Comparison of ENCODE assay signal across 1 cellular context in the genomic region with DNA sequence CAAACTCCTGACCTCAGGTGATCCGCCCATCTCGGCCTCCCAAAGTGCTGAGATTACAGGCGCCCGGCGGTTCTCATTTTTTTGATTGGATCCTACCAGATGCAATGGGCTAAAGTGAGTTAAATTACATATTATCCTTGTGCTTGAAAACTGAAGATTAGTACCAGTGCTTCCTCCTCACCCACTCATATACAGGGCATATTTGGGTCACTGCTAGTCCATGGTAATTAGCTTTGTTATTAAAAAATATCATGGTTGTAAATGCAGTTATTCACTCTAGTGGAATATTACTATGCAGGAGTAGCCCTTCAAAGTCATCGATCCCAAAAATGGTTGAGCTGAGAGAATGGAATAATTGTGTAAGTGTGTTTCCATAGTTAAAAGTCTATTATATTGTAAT.
TF ChIP-seq lines count a peak whose summit lies in the region.

No MANE protein-coding gene starts in this region.

TF ChIP-seq in GM12878, 131 proteins besides CTCF, POLR2A, EP300 and RAD21 (continued from another document):
- TF ChIP-seq, protein P1, sequence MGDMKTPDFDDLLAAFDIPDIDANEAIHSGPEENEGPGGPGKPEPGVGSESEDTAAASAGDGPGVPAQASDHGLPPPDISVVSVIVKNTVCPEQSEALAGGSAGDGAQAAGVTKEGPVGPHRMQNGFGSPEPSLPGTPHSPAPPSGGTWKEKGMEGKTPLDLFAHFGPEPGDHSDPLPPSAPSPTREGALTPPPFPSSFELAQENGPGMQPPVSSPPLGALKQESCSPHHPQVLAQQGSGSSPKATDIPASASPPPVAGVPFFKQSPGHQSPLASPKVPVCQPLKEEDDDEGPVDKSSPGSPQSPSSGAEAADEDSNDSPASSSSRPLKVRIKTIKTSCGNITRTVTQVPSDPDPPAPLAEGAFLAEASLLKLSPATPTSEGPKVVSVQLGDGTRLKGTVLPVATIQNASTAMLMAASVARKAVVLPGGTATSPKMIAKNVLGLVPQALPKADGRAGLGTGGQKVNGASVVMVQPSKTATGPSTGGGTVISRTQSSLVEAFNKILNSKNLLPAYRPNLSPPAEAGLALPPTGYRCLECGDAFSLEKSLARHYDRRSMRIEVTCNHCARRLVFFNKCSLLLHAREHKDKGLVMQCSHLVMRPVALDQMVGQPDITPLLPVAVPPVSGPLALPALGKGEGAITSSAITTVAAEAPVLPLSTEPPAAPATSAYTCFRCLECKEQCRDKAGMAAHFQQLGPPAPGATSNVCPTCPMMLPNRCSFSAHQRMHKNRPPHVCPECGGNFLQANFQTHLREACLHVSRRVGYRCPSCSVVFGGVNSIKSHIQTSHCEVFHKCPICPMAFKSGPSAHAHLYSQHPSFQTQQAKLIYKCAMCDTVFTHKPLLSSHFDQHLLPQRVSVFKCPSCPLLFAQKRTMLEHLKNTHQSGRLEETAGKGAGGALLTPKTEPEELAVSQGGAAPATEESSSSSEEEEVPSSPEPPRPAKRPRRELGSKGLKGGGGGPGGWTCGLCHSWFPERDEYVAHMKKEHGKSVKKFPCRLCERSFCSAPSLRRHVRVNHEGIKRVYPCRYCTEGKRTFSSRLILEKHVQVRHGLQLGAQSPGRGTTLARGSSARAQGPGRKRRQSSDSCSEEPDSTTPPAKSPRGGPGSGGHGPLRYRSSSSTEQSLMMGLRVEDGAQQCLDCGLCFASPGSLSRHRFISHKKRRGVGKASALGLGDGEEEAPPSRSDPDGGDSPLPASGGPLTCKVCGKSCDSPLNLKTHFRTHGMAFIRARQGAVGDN (IDR thresholded peaks at IDR 0.05), result no peak
- TF ChIP-seq DPF2 (IDR thresholded peaks at IDR 0.05) (0 out of 2 replicates have a peak, but pooled peaks have one; percentile 22), SMARCA5 (IDR thresholded peaks at IDR 0.05) (peak; percentile 69; the same call in 1 of the 2 replicates), CBX3 (IDR thresholded peaks at IDR 0.05; ENCODE audit: borderline replicate concordance, low read depth) (no peak)
- TF ChIP-seq, protein P2, sequence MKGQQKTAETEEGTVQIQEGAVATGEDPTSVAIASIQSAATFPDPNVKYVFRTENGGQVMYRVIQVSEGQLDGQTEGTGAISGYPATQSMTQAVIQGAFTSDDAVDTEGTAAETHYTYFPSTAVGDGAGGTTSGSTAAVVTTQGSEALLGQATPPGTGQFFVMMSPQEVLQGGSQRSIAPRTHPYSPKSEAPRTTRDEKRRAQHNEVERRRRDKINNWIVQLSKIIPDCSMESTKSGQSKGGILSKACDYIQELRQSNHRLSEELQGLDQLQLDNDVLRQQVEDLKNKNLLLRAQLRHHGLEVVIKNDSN (IDR thresholded peaks at IDR 0.05; ENCODE audit: borderline replicate concordance, extremely low read length, insufficient read depth, low read depth, low read length), result no peak
TF ChIP-seq in GM12878: peak in this region for 4.
